In genomic region chr10:44990965-44991364, GRCh38 we compare ENCODE assay signal across 21 cellular contexts. TPM values are rescaled to one million over a fixed set of nuclear protein-coding genes. Genes with fewer than 3 reads are reported as not detected.
DNase-seq lines count a peak whose midpoint lies in the region; ATAC-seq, FAIRE-seq and TF ChIP-seq lines count a peak whose summit lies in the region.
"Had no signal": no experiment of that assay in that cellular context is flagged by ENCODE, and none has a peak within 500 bp of the region (broad histone marks: within the 10 kb centered on the region; RNA-seq: fewer than 3 reads in every experiment).

No MANE protein-coding gene starts in this region.

- POLR2A ChIA-PET in Caco-2 (lab: Charles Lee), result interaction anchor here (0.6 to 1.4 kb wide), 3 partner anchors 12 to 58 kb away, joined by 3 to 20 read pairs (median 6); partner anchors contain the start of gene DEPP1

- no peaks in the 10 kb centered on the region for H3K79me2 ChIP-seq in astrocyte (ENCODE audit: insufficient read depth, low read length)

- H3K4me3 ChIP-seq in Caco-2 (ENCODE audit: low read depth, low read length) (no peak overlapping the region), astrocyte (ENCODE audit: insufficient read depth, low read depth, low read length) (no peak overlapping the region)

- DNase-seq in Caco-2, result peak in 1 of 2 experiments; percentile 14
- DNase-seq in astrocyte (ENCODE audit: low read depth), result no peak
- peak; percentile 36 for DNase-seq in islet precursor cell
- peak; percentile 4 for DNase-seq in progenitor cell of endocrine pancreas (ENCODE audit: low spot score, unreplicated experiment)
- DNase-seq in NCI-H2081 treated with DMSO at 0.1 percent for 48 hours (lab: John Stamatoyannopoulos, UW), result no peak
- no peak for DNase-seq in NCI-H1417 (lab: John Stamatoyannopoulos, UW)
- DNase-seq in SIG-M5 (lab: John Stamatoyannopoulos, UW), result no peak
- DNase-seq: activated CD4-positive, alpha-beta T cell treated with anti-CD3 and anti-CD28 coated beads, Interleukin-2, amount 10 ng/mL, durations not matched to agents 24 days and 14 days; activated naive CD4-positive, alpha-beta T cell treated with anti-CD3 and anti-CD28 coated beads, Interleukin-2, amount 10 ng/mL, durations not matched to agents 7 days and 5 days; activated T-cell treated with anti-CD3 and anti-CD28 coated beads, Interleukin-2, amount 50 U/mL, for 1 hour; CD4-positive, alpha-beta T cell; DMS53; mammary epithelial cell; naive B cell; NCI-H1930; NCI-H446; NK-92 treated with Interleukin-12 subunit alpha and Interleukin-12 subunit beta, amount 100 ng/mL, for 24 hours had no signal

- no peak overlapping the region for H3K4me2 ChIP-seq in astrocyte (ENCODE audit: low read length)

- ATAC-seq in GM18873 (IDR thresholded peaks at IDR 0.05; ENCODE audit: low FRiP score, unreplicated experiment), result no peak

- H3K4me1 Mint-ChIP-seq in Caco-2 (ENCODE audit: low read depth, unreplicated experiment) (peaks cover 48% of the 10 kb centered on the region), astrocyte (ENCODE audit: low read depth, unreplicated experiment) (peaks cover 23% of the 10 kb centered on the region), progenitor cell of endocrine pancreas (ENCODE audit: low read depth) (peaks cover 31% of the 10 kb centered on the region)
- H3K4me1 Mint-ChIP-seq: IgD-negative memory B cell had no signal

- H3K27ac ChIP-seq in astrocyte (ENCODE audit: low read depth, low read length), result no peak overlapping the region
- H3K27ac ChIP-seq: epithelial cell of prostate had no signal

- no peak overlapping the region for H2AFZ ChIP-seq in astrocyte (ENCODE audit: low read depth, low read length)

- H3K4me1 ChIP-seq in Caco-2, result peaks cover 55% of the 10 kb centered on the region
- peaks cover 4% of the 10 kb centered on the region for H3K4me1 ChIP-seq in astrocyte (ENCODE audit: insufficient read depth, low read length)

- BruUV-seq in Caco-2 (replicated peaks; lab: Mats Ljungman, UMichigan), result no TSS peak

- TF ChIP-seq CTCF in Caco-2 (IDR thresholded peaks at IDR 0.05; ENCODE audit: insufficient read depth in 1 of 2, low read depth in 1 of 2, low read length in 1 of 2, severe bottlenecking in 1 of 2, unreplicated experiment in 1 of 2) (no peak), astrocyte (IDR thresholded peaks at IDR 0.05; ENCODE audit: insufficient read depth, low read depth, low read length) (no peak), progenitor cell of endocrine pancreas (IDR thresholded peaks at IDR 0.05; ENCODE audit: unreplicated experiment) (no peak)

- no peak for FAIRE-seq in astrocyte (lab: Jason Lieb, UNC)
- FAIRE-seq: frontal cortex had no signal

- no peak overlapping the region for H3K9ac ChIP-seq in astrocyte (ENCODE audit: low read length)

- H3K27me3 Mint-ChIP-seq in Caco-2 (ENCODE audit: insufficient read depth, unreplicated experiment) (no peaks in the 10 kb centered on the region), astrocyte (ENCODE audit: low read depth, unreplicated experiment) (no peaks in the 10 kb centered on the region), progenitor cell of endocrine pancreas (no peaks in the 10 kb centered on the region)
- H3K27me3 Mint-ChIP-seq: CD4-positive, alpha-beta T cell had no signal

- H3K9me3 ChIP-seq in Caco-2 (no peaks in the 10 kb centered on the region), astrocyte (ENCODE audit: insufficient read depth, low read depth, low read length) (no peaks in the 10 kb centered on the region)

- CTCF ChIA-PET in Caco-2 (lab: Charles Lee), result interaction anchor here (0.7 to 3.0 kb wide), 13 partner anchors 10 to 127 kb away, joined by 3 to 34 read pairs (median 4); partner anchors contain the start of genes DEPP1 and RASSF4

- no peaks in the 10 kb centered on the region for H3K9me3 Mint-ChIP-seq in Caco-2 (ENCODE audit: unreplicated experiment)
- H3K9me3 Mint-ChIP-seq in astrocyte (ENCODE audit: unreplicated experiment), result no peaks in the 10 kb centered on the region
- no peaks in the 10 kb centered on the region for H3K9me3 Mint-ChIP-seq in progenitor cell of endocrine pancreas (ENCODE audit: low read depth)
- H3K9me3 Mint-ChIP-seq: activated CD4-positive, alpha-beta T cell treated with anti-CD3 and anti-CD28 coated beads, Interleukin-2, amount 10 ng/mL, durations not matched to agents 24 days and 14 days; activated naive CD4-positive, alpha-beta T cell treated with anti-CD3 and anti-CD28 coated beads, Interleukin-2, amount 10 ng/mL, durations not matched to agents 7 days and 5 days; CD4-positive, alpha-beta T cell; IgD-negative memory B cell; naive B cell had no signal

- H4K20me1 ChIP-seq in astrocyte (ENCODE audit: insufficient read depth, low read length), result no peaks in the 10 kb centered on the region

- peak overlapping the region; percentile 86 for H3K27ac Mint-ChIP-seq in Caco-2 (ENCODE audit: unreplicated experiment)
- H3K27ac Mint-ChIP-seq in astrocyte (ENCODE audit: unreplicated experiment), result peak overlapping the region; percentile 34
- H3K27ac Mint-ChIP-seq in progenitor cell of endocrine pancreas, result no peak overlapping the region
- H3K27ac Mint-ChIP-seq: activated CD4-positive, alpha-beta T cell treated with anti-CD3 and anti-CD28 coated beads, Interleukin-2, amount 10 ng/mL, durations not matched to agents 24 days and 14 days; activated naive CD4-positive, alpha-beta T cell treated with anti-CD3 and anti-CD28 coated beads, Interleukin-2, amount 10 ng/mL, durations not matched to agents 7 days and 5 days; CD4-positive, alpha-beta T cell; IgD-negative memory B cell had no signal

- peak overlapping the region; percentile 37 for H3K4me3 Mint-ChIP-seq in Caco-2 (ENCODE audit: unreplicated experiment)
- H3K4me3 Mint-ChIP-seq in astrocyte (ENCODE audit: unreplicated experiment), result no peak overlapping the region
- no peak overlapping the region for H3K4me3 Mint-ChIP-seq in progenitor cell of endocrine pancreas (ENCODE audit: low read depth)
- H3K4me3 Mint-ChIP-seq: activated CD4-positive, alpha-beta T cell treated with anti-CD3 and anti-CD28 coated beads, Interleukin-2, amount 10 ng/mL, durations not matched to agents 24 days and 14 days; activated naive CD4-positive, alpha-beta T cell treated with anti-CD3 and anti-CD28 coated beads, Interleukin-2, amount 10 ng/mL, durations not matched to agents 7 days and 5 days; CD4-positive, alpha-beta T cell; IgD-negative memory B cell; naive B cell had no signal

- H3K27me3 ChIP-seq in Caco-2 (replicated peaks; ENCODE audit: control insufficient read depth, insufficient read depth, low read length) (no peaks in the 10 kb centered on the region), astrocyte (ENCODE audit: insufficient read depth, low read length) (no peaks in the 10 kb centered on the region)

- H3K36me3 Mint-ChIP-seq in Caco-2 (ENCODE audit: insufficient read depth, unreplicated experiment) (peaks cover 19% of the 10 kb centered on the region), astrocyte (ENCODE audit: low read depth, unreplicated experiment) (peaks cover 35% of the 10 kb centered on the region), progenitor cell of endocrine pancreas (ENCODE audit: insufficient read depth) (no peaks in the 10 kb centered on the region)
- H3K36me3 Mint-ChIP-seq: activated naive CD4-positive, alpha-beta T cell treated with anti-CD3 and anti-CD28 coated beads, Interleukin-2, amount 10 ng/mL, durations not matched to agents 7 days and 5 days; naive B cell had no signal

- no peaks in the 10 kb centered on the region for H3K36me3 ChIP-seq in Caco-2 (ENCODE audit: control insufficient read depth, insufficient read depth, low read length)
- H3K36me3 ChIP-seq in astrocyte (ENCODE audit: insufficient read depth, low read length), result no peaks in the 10 kb centered on the region

- intact Hi-C loops in Caco-2 (cut with micrococcal nuclease; ENCODE audit: unreplicated experiment), result loop anchor here (1.0 kb wide), 4 partner anchors 16 to 59 kb away; partner anchors contain the start of gene RASSF4

RNA-seq across cellular contexts. Expression of gene ZNF22, which starts 9.8 kb away (rescaled TPM):
- total RNA-seq in Caco-2 (2022) (46.5 and 60.8 TPM in 2 replicates), astrocyte (10.9 and 12.0 TPM in 2 replicates), progenitor cell of endocrine pancreas (44.1 and 46.0 TPM in 2 replicates)

RNA-seq across cellular contexts. Expression of gene DEPP1, which starts 12.4 kb away (rescaled TPM):
- total RNA-seq in Caco-2 (2022) (7.0 and 13.6 TPM in 2 replicates), astrocyte (6.6 and 8.0 TPM in 2 replicates), progenitor cell of endocrine pancreas (13.9 and 16.6 TPM in 2 replicates)
- total RNA-seq: CD4-positive, alpha-beta T cell had no signal

RNA-seq across cellular contexts. Expression of gene RASSF4, which starts 31.4 kb away (rescaled TPM):
- 40.8 and 55.6 TPM in 2 replicates for total RNA-seq in Caco-2 (2022)
- total RNA-seq in astrocyte, result 69.9 and 83.0 TPM in 2 replicates
- total RNA-seq in progenitor cell of endocrine pancreas, result 21.2 and 23.0 TPM in 2 replicates

Comparison
In these comparisons a context has a peak if more than half of its experiments do, and no peak if none do; other contexts are left out.
1. DNase-seq: peak in islet precursor cell (single experiment) and progenitor cell of endocrine pancreas (single experiment); none in astrocyte (single experiment), NCI-H2081 treated with DMSO at 0.1 percent for 48 hours (single experiment), NCI-H1417 (0 of 3) and SIG-M5 (single experiment).